Comparison of ENCODE assay signal across 21 cellular contexts in genomic region chr21:34730756-34731445, GRCh38.
"Had no signal": no experiment of that assay in that cellular context is flagged by ENCODE, and none has a peak within 500 bp of the region (broad histone marks: within the 10 kb centered on the region; RNA-seq: fewer than 3 reads in every experiment).

No MANE protein-coding gene starts in this region.

- H3K27me3 ChIP-seq: pancreas, right atrium auricular region, testis, transverse colon had no signal

- H3K4me1 ChIP-seq: gastroesophageal sphincter, right atrium auricular region, testis, transverse colon had no signal

- H3K27ac ChIP-seq: cardiac muscle cell, coronary artery, gastroesophageal sphincter, pancreas, right atrium auricular region, testis, transverse colon had no signal

- H3K36me3 ChIP-seq: cardiac muscle cell, gastroesophageal sphincter, pancreas, right atrium auricular region, transverse colon had no signal

- DNase-seq: activated CD4-positive, alpha-beta T cell treated with anti-CD3 and anti-CD28 coated beads for 36 hours; activated CD8-positive, alpha-beta memory T cell treated with anti-CD3 and anti-CD28 coated beads, Interleukin-2, amount 10 ng/mL, durations not matched to agents 7 days and 5 days; activated CD8-positive, alpha-beta T cell treated with anti-CD3 and anti-CD28 coated beads, Interleukin-2, amount 10 ng/mL, durations not matched to agents 7 days and 5 days; activated T-cell treated with anti-CD3 and anti-CD28 coated beads, Interleukin-2, amount 50 U/mL, for 48 hours; anterior cingulate cortex; hippocampal formation; kidney; left colon; naive thymus-derived CD8-positive, alpha-beta T cell; nucleus accumbens; pancreas; stimulated activated CD4-positive, alpha-beta T cell treated with anti-CD3 and anti-CD28 coated beads, Interleukin-1b, Interleukin-23, amount 100 ng/mL, for 48 hours; stimulated activated CD4-positive, alpha-beta T cell treated with anti-CD3 and anti-CD28 coated beads, Interleukin-4, amount 100 ng/mL, for 4 hours; stimulated activated naive B cell treated with anti-CD40 and anti-IgM and Interleukin-4, amounts not matched to agents 10 μg/mL and 1 μg/mL and 100 μg/mL, for 72 hours; testis; transverse colon had no signal

- H3K9me3 ChIP-seq: gastroesophageal sphincter, pancreas, right atrium auricular region, testis, transverse colon had no signal

- H3K4me3 ChIP-seq: cardiac muscle cell, coronary artery, gastroesophageal sphincter, pancreas, right atrium auricular region, smooth muscle cell, testis, transverse colon had no signal
